ENCODE assay signal across 13 cellular contexts in genomic region chr6:112831022-112831421, GRCh38.
"Had no signal": no experiment of that assay in that cellular context is flagged by ENCODE, and none has a peak within 500 bp of the region (broad histone marks: within the 10 kb centered on the region; RNA-seq: fewer than 3 reads in every experiment).

No MANE protein-coding gene starts in this region.

- H3K27me3 Mint-ChIP-seq: stimulated activated naive CD8-positive, alpha-beta T cell treated with anti-CD3 and anti-CD28 coated beads, Interleukin-15, Interleukin-2, amounts not matched to agents 100 ng/mL and 50 ng/mL, for 24 hours had no signal

- FAIRE-seq: endometrium had no signal

- H3K4me3 ChIP-seq: ascending aorta, cardiac muscle cell, esophagus muscularis mucosa, prostate gland, right lobe of liver, upper lobe of left lung had no signal

- DNase-seq: activated CD4-positive, alpha-beta T cell treated with anti-CD3 and anti-CD28 coated beads, Interleukin-2, amount 50 U/mL, for 1 hour; hypothalamus; nephron progenitor cell; right lobe of liver; upper lobe of left lung had no signal

- H3K27ac Mint-ChIP-seq: activated T-helper 1 cell treated with anti-CD3 and anti-CD28 coated beads, Interleukin-12 subunit alpha, Interleukin-12 subunit beta, Interleukin-2, Interleukin-4 antibody, amounts not matched to agents 30 ng/mL and 10 ng/mL and 1 ng/mL, durations not matched to agents 14 hours and 24 hours and 36 hours; nephron progenitor cell; stimulated activated naive CD8-positive, alpha-beta T cell treated with anti-CD3 and anti-CD28 coated beads, Interleukin-15, Interleukin-2, amounts not matched to agents 100 ng/mL and 50 ng/mL, for 24 hours had no signal

- H3K4me1 Mint-ChIP-seq: nephron progenitor cell had no signal

- H3K4me1 ChIP-seq: ascending aorta, esophagus muscularis mucosa, prostate gland, right lobe of liver had no signal

- H3K27ac ChIP-seq: ascending aorta, cardiac muscle cell, esophagus muscularis mucosa, prostate gland, right lobe of liver, upper lobe of left lung had no signal

- H3K4me3 Mint-ChIP-seq: activated T-helper 1 cell treated with anti-CD3 and anti-CD28 coated beads, Interleukin-12 subunit alpha, Interleukin-12 subunit beta, Interleukin-2, Interleukin-4 antibody, amounts not matched to agents 30 ng/mL and 10 ng/mL and 1 ng/mL, durations not matched to agents 14 hours and 24 hours and 36 hours; nephron progenitor cell; stimulated activated naive CD8-positive, alpha-beta T cell treated with anti-CD3 and anti-CD28 coated beads, Interleukin-15, Interleukin-2, amounts not matched to agents 100 ng/mL and 50 ng/mL, for 24 hours had no signal

- H3K36me3 ChIP-seq: ascending aorta, cardiac muscle cell, esophagus muscularis mucosa, prostate gland, right lobe of liver, upper lobe of left lung had no signal

- ATAC-seq: activated CD4-positive, CD25-positive, alpha-beta regulatory T cell treated with anti-CD3 and anti-CD28 coated beads, Interleukin-2, amount 50 U/mL, for 24 hours; right lobe of liver had no signal

- H3K9me3 ChIP-seq: ascending aorta, esophagus muscularis mucosa, prostate gland, right lobe of liver, upper lobe of left lung had no signal

- H3K27me3 ChIP-seq: ascending aorta, cardiac muscle cell, esophagus muscularis mucosa, right lobe of liver, upper lobe of left lung had no signal

- H3K9me3 Mint-ChIP-seq: activated T-helper 1 cell treated with anti-CD3 and anti-CD28 coated beads, Interleukin-12 subunit alpha, Interleukin-12 subunit beta, Interleukin-2, Interleukin-4 antibody, amounts not matched to agents 30 ng/mL and 10 ng/mL and 1 ng/mL, durations not matched to agents 14 hours and 24 hours and 36 hours; nephron progenitor cell; stimulated activated naive CD8-positive, alpha-beta T cell treated with anti-CD3 and anti-CD28 coated beads, Interleukin-15, Interleukin-2, amounts not matched to agents 100 ng/mL and 50 ng/mL, for 24 hours had no signal
